In genomic region chr6:80440496-80441160, GRCh38 we compare ENCODE assay signal across 17 cellular contexts.
DNase-seq lines count a peak whose midpoint lies in the region; ATAC-seq, FAIRE-seq and TF ChIP-seq lines count a peak whose summit lies in the region.
"Had no signal": no experiment of that assay in that cellular context is flagged by ENCODE, and none has a peak within 500 bp of the region (broad histone marks: within the 10 kb centered on the region; RNA-seq: fewer than 3 reads in every experiment).

No MANE protein-coding gene starts in this region.

- H3K36me3 ChIP-seq in keratinocyte (ENCODE audit: control insufficient read depth in 2 of 2, extremely low read depth in 1 of 2, insufficient read depth in 2 of 2, low read length in 2 of 2): no peaks in the 10 kb centered on the region
- H3K36me3 ChIP-seq: tibial artery had no signal

- peaks cover 73% of the 10 kb centered on the region for H3K4me1 Mint-ChIP-seq in HFFc6 (ENCODE audit: low read depth)
- H3K4me1 Mint-ChIP-seq: B cell; natural killer cell; stimulated activated memory B cell treated with anti-CD40 and anti-IgM and Interleukin-4, amounts not matched to agents 10 μg/mL and 1 μg/mL and 100 μg/mL, for 72 hours had no signal

- H3K4me3 Mint-ChIP-seq in HFFc6: no peak overlapping the region
- H3K4me3 Mint-ChIP-seq: B cell; natural killer cell; stimulated activated memory B cell treated with anti-CD40 and anti-IgM and Interleukin-4, amounts not matched to agents 10 μg/mL and 1 μg/mL and 100 μg/mL, for 72 hours had no signal

- ATAC-seq in HG03135 (IDR thresholded peaks at IDR 0.05; ENCODE audit: unreplicated experiment): no peak
- ATAC-seq: natural killer cell; Panc1; stimulated activated memory B cell treated with anti-CD40 and anti-IgM and Interleukin-4, amounts not matched to agents 10 μg/mL and 1 μg/mL and 100 μg/mL, for 72 hours had no signal

- TF ChIP-seq CTCF in HFFc6 (IDR thresholded peaks at IDR 0.05) (no peak), keratinocyte (optimal IDR thresholded peaks at IDR 0.05 in 1 of 3, IDR thresholded peaks at IDR 0.05 in 1 of 3, conservative IDR thresholded peaks at IDR 0.05 in 1 of 3; ENCODE audit: extremely low read depth in 1 of 3, insufficient read depth in 2 of 3, low read length in 3 of 3) (no peak)

- peaks cover 13% of the 10 kb centered on the region; the same call in 1 of the 2 replicates for H3K36me3 Mint-ChIP-seq in HFFc6 (ENCODE audit: low read depth)
- H3K36me3 Mint-ChIP-seq: natural killer cell; stimulated activated memory B cell treated with anti-CD40 and anti-IgM and Interleukin-4, amounts not matched to agents 10 μg/mL and 1 μg/mL and 100 μg/mL, for 72 hours had no signal

- peaks cover 31% of the 10 kb centered on the region for H3K4me1 ChIP-seq in keratinocyte (ENCODE audit: control insufficient read depth, extremely low read depth, insufficient read depth, low read length)
- H3K4me1 ChIP-seq: tibial artery had no signal

- H3K79me2 ChIP-seq in keratinocyte (ENCODE audit: control insufficient read depth, insufficient read depth, low read length): no peaks in the 10 kb centered on the region

- peak overlapping the region; percentile 4 for H3K4me2 ChIP-seq in keratinocyte (ENCODE audit: control insufficient read depth, extremely low read depth, insufficient read depth, low read depth, low read length)

- no peaks in the 10 kb centered on the region for H4K20me1 ChIP-seq in keratinocyte (ENCODE audit: control insufficient read depth, extremely low read depth, insufficient read depth, low read length)

- no peak overlapping the region for H3K9ac ChIP-seq in keratinocyte (ENCODE audit: control insufficient read depth, extremely low read depth, insufficient read depth, low read length)

- no peaks in the 10 kb centered on the region for H3K9me1 ChIP-seq in keratinocyte (ENCODE audit: control insufficient read depth, extremely low read depth, insufficient read depth, low read length)

- no peak overlapping the region for H3K4me3 ChIP-seq in keratinocyte (ENCODE audit: control insufficient read depth in 2 of 3, extremely low read depth in 1 of 3, insufficient read depth in 2 of 3, low read depth in 1 of 3, low read length in 3 of 3)
- H3K4me3 ChIP-seq: tibial artery had no signal

- peak overlapping the region; percentile 92 for H3K27ac Mint-ChIP-seq in HFFc6
- H3K27ac Mint-ChIP-seq: B cell; natural killer cell; progenitor cell of endocrine pancreas; stimulated activated memory B cell treated with anti-CD40 and anti-IgM and Interleukin-4, amounts not matched to agents 10 μg/mL and 1 μg/mL and 100 μg/mL, for 72 hours had no signal

- FAIRE-seq in keratinocyte (lab: Jason Lieb, UNC): peak; percentile 67
- FAIRE-seq: D721Med, endothelial cell of umbilical vein, GM18507, HTR-8/SVneo had no signal

- peak overlapping the region; percentile 71 for H3K27ac ChIP-seq in keratinocyte (ENCODE audit: control insufficient read depth, insufficient read depth, low read length)
- H3K27ac ChIP-seq: tibial artery had no signal

- H3K27me3 ChIP-seq in keratinocyte (ENCODE audit: control insufficient read depth, extremely low read depth, insufficient read depth, low read length): no peaks in the 10 kb centered on the region
- H3K27me3 ChIP-seq: tibial artery had no signal

- peak overlapping the region; percentile 26 for H2AFZ ChIP-seq in keratinocyte (ENCODE audit: control insufficient read depth, low read length)

- dilution Hi-C loops in keratinocyte (cut with MboI; ENCODE audit: extremely low pct_ligation_motif_present, low sequenced_read_pairs): no loop called here

- no peaks in the 10 kb centered on the region for H3K9me3 Mint-ChIP-seq in HFFc6
- H3K9me3 Mint-ChIP-seq: stimulated activated memory B cell treated with anti-CD40 and anti-IgM and Interleukin-4, amounts not matched to agents 10 μg/mL and 1 μg/mL and 100 μg/mL, for 72 hours had no signal

- DNase-seq in HFFc6: no peak
- DNase-seq in NCI-H1436 (lab: John Stamatoyannopoulos, UW): peak; percentile 41
- DNase-seq in SW480 (ENCODE audit: low spot score): peak; percentile 68
- no peak for DNase-seq in keratinocyte (ENCODE audit: low read depth, low spot score)
- no peak for DNase-seq in NCI-H2029 treated with DMSO at 0.1 percent for 48 hours (lab: John Stamatoyannopoulos, UW)
- no peak for DNase-seq in activated CD8-positive, alpha-beta memory T cell treated with anti-CD3 and anti-CD28 coated beads, Interleukin-2, amount 50 U/mL, for 48 hours
- DNase-seq: natural killer cell, tibial artery had no signal

- H3K9me3 ChIP-seq in keratinocyte (ENCODE audit: control insufficient read depth, low read depth, low read length): no peaks in the 10 kb centered on the region

- no peaks in the 10 kb centered on the region for H3K27me3 Mint-ChIP-seq in HFFc6 (ENCODE audit: insufficient read depth)
- H3K27me3 Mint-ChIP-seq: B cell; progenitor cell of endocrine pancreas; stimulated activated memory B cell treated with anti-CD40 and anti-IgM and Interleukin-4, amounts not matched to agents 10 μg/mL and 1 μg/mL and 100 μg/mL, for 72 hours had no signal

Comparison
In these comparisons a context has a peak if more than half of its experiments do, and no peak if none do; other contexts are left out.
1. DNase-seq: peak in NCI-H1436 (single experiment) and SW480 (single experiment); none in HFFc6 (single experiment), keratinocyte (single experiment), NCI-H2029 treated with DMSO at 0.1 percent for 48 hours (single experiment) and activated CD8-positive, alpha-beta memory T cell treated with anti-CD3 and anti-CD28 coated beads, Interleukin-2, amount 50 U/mL, for 48 hours (single experiment).